1 cellular context compared by ENCODE assay signal in the genomic region with DNA sequence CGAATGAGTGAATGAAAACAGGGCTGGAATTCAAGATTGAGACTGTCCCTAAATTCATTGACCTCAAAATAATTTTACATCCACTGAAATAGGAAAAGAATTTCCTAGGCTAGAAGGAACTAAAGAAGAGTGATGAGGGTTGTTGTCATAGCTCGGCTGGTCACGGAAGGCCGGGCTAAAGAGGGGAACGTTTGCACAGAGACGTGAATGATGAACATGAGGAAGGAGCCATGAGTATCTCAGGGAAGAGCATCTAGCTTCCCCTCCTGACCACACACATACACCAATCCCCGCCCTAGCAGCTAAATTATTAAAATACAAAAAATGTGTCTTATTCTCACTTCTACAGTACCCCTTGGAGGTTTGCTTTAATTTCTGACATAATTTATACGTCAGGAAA.
TF ChIP-seq lines count a peak whose summit lies in the region.

No MANE protein-coding gene starts in this region.

TF ChIP-seq in IMR-90, 13 proteins besides CTCF, POLR2A, EP300 and RAD21:
- TF ChIP-seq, protein P1, sequence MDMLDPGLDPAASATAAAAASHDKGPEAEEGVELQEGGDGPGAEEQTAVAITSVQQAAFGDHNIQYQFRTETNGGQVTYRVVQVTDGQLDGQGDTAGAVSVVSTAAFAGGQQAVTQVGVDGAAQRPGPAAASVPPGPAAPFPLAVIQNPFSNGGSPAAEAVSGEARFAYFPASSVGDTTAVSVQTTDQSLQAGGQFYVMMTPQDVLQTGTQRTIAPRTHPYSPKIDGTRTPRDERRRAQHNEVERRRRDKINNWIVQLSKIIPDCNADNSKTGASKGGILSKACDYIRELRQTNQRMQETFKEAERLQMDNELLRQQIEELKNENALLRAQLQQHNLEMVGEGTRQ (IDR thresholded peaks at IDR 0.05; ENCODE audit: low read depth, low read length), result no peak
- TF ChIP-seq RFX5 (IDR thresholded peaks at IDR 0.05; ENCODE audit: low read depth, low read length), result no peak
